18 cellular contexts compared by ENCODE assay signal in the genomic region with DNA sequence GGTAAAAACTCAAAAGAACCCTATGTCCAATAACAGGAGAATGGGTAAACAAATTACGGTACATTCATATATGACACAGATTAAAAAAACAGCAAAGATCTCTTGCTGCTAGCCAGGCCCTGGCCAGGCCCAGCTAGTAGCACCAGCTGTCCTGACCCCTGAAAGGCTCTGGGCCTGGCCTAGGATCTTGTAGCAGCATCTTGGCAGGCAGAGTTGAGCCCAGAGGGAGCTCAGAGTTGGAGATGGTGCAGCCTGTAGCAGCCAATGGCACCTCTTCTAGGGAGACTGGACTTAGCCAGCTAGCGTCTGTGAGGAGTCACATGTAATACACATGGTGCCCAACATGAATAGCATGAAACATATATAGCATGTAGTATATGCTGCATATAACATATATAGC.
"Had no signal": no experiment of that assay in that cellular context is flagged by ENCODE, and none has a peak within 500 bp of the region (broad histone marks: within the 10 kb centered on the region; RNA-seq: fewer than 3 reads in every experiment).

No MANE protein-coding gene starts in this region.

- H3K36me3 ChIP-seq: esophagus muscularis mucosa, gastrocnemius medialis, neural progenitor cell, pancreas, sigmoid colon, tibial nerve had no signal

- DNase-seq: effector memory CD4-positive, alpha-beta T cell; gastrocnemius medialis; glutamatergic neuron; islet precursor cell; mammary epithelial cell; pancreas; sigmoid colon; stimulated activated CD4-positive, alpha-beta T cell treated with anti-CD3 and anti-CD28 coated beads, Interleukin-2, amount 100 ng/mL, for 24 hours; stimulated activated CD4-positive, alpha-beta T cell treated with anti-CD3 and anti-CD28 coated beads, Interleukin-4, amount 100 ng/mL, for 4 hours; stimulated activated naive B cell treated with anti-CD40 and anti-IgM and Interleukin-4, amounts not matched to agents 10 μg/mL and 1 μg/mL and 100 μg/mL, for 72 hours; testis had no signal

- H3K9me3 ChIP-seq: esophagus muscularis mucosa, gastrocnemius medialis, pancreas, sigmoid colon, testis, tibial nerve had no signal

- H3K4me3 ChIP-seq: esophagus muscularis mucosa, gastrocnemius medialis, neural progenitor cell, pancreas, sigmoid colon, skin epidermis, testis, tibial nerve had no signal

- H3K27me3 ChIP-seq: esophagus muscularis mucosa, gastrocnemius medialis, neural progenitor cell, pancreas, sigmoid colon, testis, tibial nerve had no signal

- ATAC-seq: gastrocnemius medialis; natural killer cell treated with Interleukin-12 subunit alpha and Interleukin-12 subunit beta and Interleukin-15 and Interleukin-18, amount 100 ng/mL, for 72 hours; pancreas; stimulated activated naive B cell treated with anti-CD40 and anti-IgM and Interleukin-4, amounts not matched to agents 10 μg/mL and 1 μg/mL and 100 μg/mL, for 72 hours; stimulated activated naive CD8-positive, alpha-beta T cell treated with anti-CD3 and anti-CD28 coated beads, Interleukin-15, amount 100 ng/mL, for 72 hours had no signal

- H3K27ac ChIP-seq: epithelial cell of prostate, esophagus muscularis mucosa, gastrocnemius medialis, neural progenitor cell, pancreas, sigmoid colon, skin epidermis, testis, tibial nerve had no signal

- H3K4me1 ChIP-seq: esophagus muscularis mucosa, gastrocnemius medialis, pancreas, sigmoid colon, testis had no signal
